In the genomic region with DNA sequence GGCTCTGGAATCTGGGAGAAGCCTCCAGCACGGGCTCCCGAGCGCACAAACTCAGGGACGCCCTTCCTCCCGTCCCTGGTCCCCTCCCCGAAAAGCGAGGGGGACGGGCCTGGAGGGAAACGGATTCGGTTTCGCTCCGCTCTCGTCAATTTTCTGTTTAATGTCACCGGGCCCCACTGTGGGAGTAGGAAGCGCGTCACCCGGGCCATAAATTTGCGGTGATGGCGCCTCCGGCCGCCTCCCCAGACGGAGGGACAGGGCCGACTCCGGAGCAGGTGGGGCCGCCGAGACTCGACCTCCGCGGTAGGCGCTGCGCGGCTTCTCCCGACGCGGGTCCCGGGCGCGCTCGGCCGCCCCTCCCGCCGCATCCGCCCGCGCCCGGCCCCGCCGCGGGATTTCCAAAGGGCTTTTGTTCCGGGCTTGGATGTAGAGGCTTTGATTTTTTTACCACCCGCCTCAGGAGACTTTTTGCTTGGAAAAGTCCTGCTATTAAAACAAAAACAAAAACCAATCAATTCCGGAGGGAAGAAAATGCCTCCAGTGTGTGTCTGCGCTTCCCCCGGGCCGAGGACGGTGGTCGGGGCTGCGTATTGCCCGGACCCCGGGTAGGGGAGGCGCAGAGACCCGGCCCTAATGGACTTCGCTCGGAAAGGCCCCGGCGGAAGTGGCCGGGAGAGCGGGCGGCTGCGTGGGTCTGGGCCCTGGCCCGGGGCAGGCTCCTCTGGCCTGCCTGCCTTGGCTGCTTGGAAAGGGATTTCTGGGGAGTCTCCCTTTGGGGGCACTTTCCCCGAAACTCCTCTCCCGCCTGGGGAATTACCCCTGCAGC, we compare ENCODE assay signal across 8 cellular contexts. TPM values are rescaled to one million over a fixed set of nuclear protein-coding genes. Genes with fewer than 3 reads are reported as not detected.
A peak's percentile ranks its signal among the peaks of the same experiment; 100 is the strongest.
DNase-seq lines count a peak whose midpoint lies in the region; TF ChIP-seq lines count a peak whose summit lies in the region.

No MANE protein-coding gene starts in this region.

- peaks cover 18 to 52% of the 10 kb centered on the region in 2 experiments; a peak in 2 of 4 replicates for H3K4me1 ChIP-seq in SK-N-SH (ENCODE audit: control insufficient read depth in 1 of 2, insufficient read depth in 2 of 2, low read depth in 1 of 2, low read length in 1 of 2)
- peaks cover 14% of the 10 kb centered on the region for H3K4me1 ChIP-seq in colonic mucosa
- H3K4me1 ChIP-seq in liver (ENCODE audit: control insufficient read depth in 4 of 4, insufficient read depth in 4 of 4, low read length in 3 of 4): peaks cover 20 to 51% (median 33%) of the 10 kb centered on the region in 4 donors

- no peaks in the 10 kb centered on the region for H3K9me2 ChIP-seq in SK-N-SH

- POLR2A ChIA-PET in SK-N-SH (lab: Yijun Ruan, JAX): no interaction called here

- H3K27me3 ChIP-seq in SK-N-SH (ENCODE audit: insufficient read depth) (no peaks in the 10 kb centered on the region), colonic mucosa (no peaks in the 10 kb centered on the region), liver (ENCODE audit: control insufficient read depth in 4 of 4, insufficient read depth in 4 of 4, low read length in 3 of 4) (no peaks in the 10 kb centered on the region)

- CTCF ChIA-PET in SK-N-SH (lab: Yijun Ruan, JAX): no interaction called here

- H2AFZ ChIP-seq in SK-N-SH (ENCODE audit: low read depth): peak overlapping the region; percentile 66

- peak overlapping the region; percentile 51; the same call in 1 of the 2 replicates for H3K9ac ChIP-seq in SK-N-SH
- peak overlapping the region; percentile 68 to 87 for H3K9ac ChIP-seq in colonic mucosa (ENCODE audit: low read depth in 2 of 2, low read length in 2 of 2)
- H3K9ac ChIP-seq in liver (ENCODE audit: low read depth in 1 of 2, low read length in 2 of 2): peak overlapping the region; percentile 65 to 88

- peak overlapping the region; percentile 88 for H3K4me2 ChIP-seq in SK-N-SH

- peaks cover 24% of the 10 kb centered on the region for H4K20me1 ChIP-seq in SK-N-SH (ENCODE audit: insufficient read depth)

- DNase-seq in NCI-H1105 treated with DMSO at 0.1 percent for 48 hours (lab: John Stamatoyannopoulos, UW) (peak; percentile 13), NCI-H1105 (lab: John Stamatoyannopoulos, UW) (no peak), SK-N-SH (peak; percentile 75), colonic mucosa (peak; percentile 64), cortex of kidney (lab: John Stamatoyannopoulos, UW) (no peak), SHP77 (lab: John Stamatoyannopoulos, UW) (no peak)
- peak; percentile 67 for DNase-seq in stimulated activated CD4-positive, alpha-beta T cell treated with anti-CD3 and anti-CD28 coated beads, Interleukin-4, amount 100 ng/mL, for 24 hours

- 62% methylated on average over 51 of the region's 73 CpGs for WGBS in SK-N-SH (ENCODE audit: low lambda C conversion rate)
- 4% methylated on average over 73 of the region's 73 CpGs for WGBS in liver

- TF ChIP-seq RAD21 in SK-N-SH (IDR thresholded peaks at IDR 0.05; ENCODE audit: low read length): no peak
- peak in 1 of 2 donors; percentile 20 for TF ChIP-seq RAD21 in liver (IDR thresholded peaks at IDR 0.05)

- TF ChIP-seq EP300 in SK-N-SH (IDR thresholded peaks at IDR 0.05; ENCODE audit: borderline replicate concordance in 1 of 2, low read depth in 1 of 2, low read length in 1 of 2): no peak

- H3K9me3 ChIP-seq in SK-N-SH (no peaks in the 10 kb centered on the region), colonic mucosa (no peaks in the 10 kb centered on the region), liver (ENCODE audit: control insufficient read depth in 4 of 4, low read length in 3 of 4) (no peaks in the 10 kb centered on the region)

- no peaks in the 10 kb centered on the region for H3K36me3 ChIP-seq in SK-N-SH (replicated peaks in 1 of 2; ENCODE audit: control insufficient read depth in 1 of 2, insufficient read depth in 2 of 2, low read length in 1 of 2)
- no peaks in the 10 kb centered on the region for H3K36me3 ChIP-seq in colonic mucosa
- no peaks in the 10 kb centered on the region for H3K36me3 ChIP-seq in liver (ENCODE audit: control insufficient read depth in 4 of 4, insufficient read depth in 3 of 4, low read depth in 1 of 4, low read length in 3 of 4)

- peaks cover 15% of the 10 kb centered on the region for H3F3A ChIP-seq in SK-N-SH (replicated peaks; ENCODE audit: insufficient read depth)

- H3K4me3 ChIP-seq in SK-N-SH (ENCODE audit: low read depth in 2 of 2, low read length in 1 of 2): peak overlapping the region; percentile 51 to 64
- H3K4me3 ChIP-seq in colonic mucosa: peak overlapping the region; percentile 70
- H3K4me3 ChIP-seq in liver (ENCODE audit: low read depth in 1 of 3, low read length in 3 of 3): peak overlapping the region; percentile 53 to 81 (median 80)

- H3K27ac ChIP-seq in SK-N-SH (ENCODE audit: low read depth in 2 of 2, low read length in 1 of 2) (no peak overlapping the region), colonic mucosa (peak overlapping the region; percentile 93), liver (ENCODE audit: low read depth in 1 of 2, low read length in 2 of 2) (peak overlapping the region; percentile 93 to 95)

- TF ChIP-seq CTCF in SK-N-SH (IDR thresholded peaks at IDR 0.05): no peak
- TF ChIP-seq CTCF in colonic mucosa (IDR thresholded peaks at IDR 0.05): no peak
- no peak for TF ChIP-seq CTCF in liver (IDR thresholded peaks at IDR 0.05; ENCODE audit: low read depth, low read length, missing input control)

- intact Hi-C loops in colonic mucosa (cut with DNase I): no loop called here

- peaks cover 12% of the 10 kb centered on the region for H3K79me2 ChIP-seq in SK-N-SH (ENCODE audit: insufficient read depth)

TF ChIP-seq in SK-N-SH, 30 proteins besides CTCF, POLR2A, EP300 and RAD21:
- 0 out of 2 replicates have a peak, but pooled peaks have one; percentile 38 for TF ChIP-seq MAX (IDR thresholded peaks at IDR 0.05; ENCODE audit: low read depth)
- TF ChIP-seq, protein P1, sequence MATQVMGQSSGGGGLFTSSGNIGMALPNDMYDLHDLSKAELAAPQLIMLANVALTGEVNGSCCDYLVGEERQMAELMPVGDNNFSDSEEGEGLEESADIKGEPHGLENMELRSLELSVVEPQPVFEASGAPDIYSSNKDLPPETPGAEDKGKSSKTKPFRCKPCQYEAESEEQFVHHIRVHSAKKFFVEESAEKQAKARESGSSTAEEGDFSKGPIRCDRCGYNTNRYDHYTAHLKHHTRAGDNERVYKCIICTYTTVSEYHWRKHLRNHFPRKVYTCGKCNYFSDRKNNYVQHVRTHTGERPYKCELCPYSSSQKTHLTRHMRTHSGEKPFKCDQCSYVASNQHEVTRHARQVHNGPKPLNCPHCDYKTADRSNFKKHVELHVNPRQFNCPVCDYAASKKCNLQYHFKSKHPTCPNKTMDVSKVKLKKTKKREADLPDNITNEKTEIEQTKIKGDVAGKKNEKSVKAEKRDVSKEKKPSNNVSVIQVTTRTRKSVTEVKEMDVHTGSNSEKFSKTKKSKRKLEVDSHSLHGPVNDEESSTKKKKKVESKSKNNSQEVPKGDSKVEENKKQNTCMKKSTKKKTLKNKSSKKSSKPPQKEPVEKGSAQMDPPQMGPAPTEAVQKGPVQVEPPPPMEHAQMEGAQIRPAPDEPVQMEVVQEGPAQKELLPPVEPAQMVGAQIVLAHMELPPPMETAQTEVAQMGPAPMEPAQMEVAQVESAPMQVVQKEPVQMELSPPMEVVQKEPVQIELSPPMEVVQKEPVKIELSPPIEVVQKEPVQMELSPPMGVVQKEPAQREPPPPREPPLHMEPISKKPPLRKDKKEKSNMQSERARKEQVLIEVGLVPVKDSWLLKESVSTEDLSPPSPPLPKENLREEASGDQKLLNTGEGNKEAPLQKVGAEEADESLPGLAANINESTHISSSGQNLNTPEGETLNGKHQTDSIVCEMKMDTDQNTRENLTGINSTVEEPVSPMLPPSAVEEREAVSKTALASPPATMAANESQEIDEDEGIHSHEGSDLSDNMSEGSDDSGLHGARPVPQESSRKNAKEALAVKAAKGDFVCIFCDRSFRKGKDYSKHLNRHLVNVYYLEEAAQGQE (IDR thresholded peaks at IDR 0.05; ENCODE audit: low read depth, low read length): no peak

TF ChIP-seq in liver, 16 proteins besides CTCF, POLR2A, EP300 and RAD21 (continues in another document):
- TF ChIP-seq YY1 (IDR thresholded peaks at IDR 0.05): peak; percentile 61
- no peak for TF ChIP-seq FOXA1 (IDR thresholded peaks at IDR 0.05)
- no peak for TF ChIP-seq MAX (IDR thresholded peaks at IDR 0.05)
- TF ChIP-seq, protein P2, sequence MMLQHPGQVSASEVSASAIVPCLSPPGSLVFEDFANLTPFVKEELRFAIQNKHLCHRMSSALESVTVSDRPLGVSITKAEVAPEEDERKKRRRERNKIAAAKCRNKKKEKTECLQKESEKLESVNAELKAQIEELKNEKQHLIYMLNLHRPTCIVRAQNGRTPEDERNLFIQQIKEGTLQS (IDR thresholded peaks at IDR 0.05): no peak
- TF ChIP-seq SP1 (IDR thresholded peaks at IDR 0.05): no peak
- TF ChIP-seq RXRA (IDR thresholded peaks at IDR 0.05): no peak
- peak in 1 of 2 donors; percentile 48 for TF ChIP-seq HNF4A (conservative IDR thresholded peaks at IDR 0.05)
- TF ChIP-seq FOXA2 (IDR thresholded peaks at IDR 0.05): no peak
- TF ChIP-seq TAF1 (conservative IDR thresholded peaks at IDR 0.05): no peak
- no peak for TF ChIP-seq NR2F2 (IDR thresholded peaks at IDR 0.05)
- peak in 1 of 2 donors; percentile 13 for TF ChIP-seq GABPA (IDR thresholded peaks at IDR 0.05 in 1 of 2, conservative IDR thresholded peaks at IDR 0.05 in 1 of 2)
- TF ChIP-seq JUND (IDR thresholded peaks at IDR 0.05): no peak
- no peak for TF ChIP-seq HNF4G (IDR thresholded peaks at IDR 0.05)

RNA-seq across cellular contexts. Expression of gene BAHCC1, which starts 7.8 kb away (rescaled TPM):
- 3.6 and 6.4 TPM in 2 replicates for polyA plus RNA-seq in SK-N-SH (2012; rRNA removed)
- polyA plus RNA-seq in SK-N-SH (2012; cell fraction: cytosol; rRNA removed): 1.4 and 4.3 TPM in 2 replicates
- 27.3 and 28.3 TPM in 2 replicates for polyA plus RNA-seq in SK-N-SH (2012; cell fraction: nucleus; rRNA removed)
- 10 to 100 TPM; 12.5 to 26.3 TPM for total RNA-seq in colonic mucosa
- total RNA-seq in liver: 1 to 10 TPM; 3.2 to 3.9 TPM
- 1 to 10 TPM in 1 of 2 donors, under 1 TPM in 1; 0.76 to 1.9 TPM for polyA plus RNA-seq in liver

Comparison
In these comparisons a context has a peak if more than half of its experiments do, and no peak if none do; other contexts are left out.
1. DNase-seq: peak in NCI-H1105 treated with DMSO at 0.1 percent for 48 hours (single experiment), SK-N-SH (single experiment), colonic mucosa (single experiment) and stimulated activated CD4-positive, alpha-beta T cell treated with anti-CD3 and anti-CD28 coated beads, Interleukin-4, amount 100 ng/mL, for 24 hours (single experiment); none in NCI-H1105 (single experiment), cortex of kidney (single experiment) and SHP77 (0 of 2).
2. H3K27ac ChIP-seq: peak in colonic mucosa (single experiment) and liver (2 of 2); none in SK-N-SH (0 of 2).
3. Peak in every context shown above with its lines, with median percentiles within 50 percentile points of each other: H3K4me3 ChIP-seq and H3K9ac ChIP-seq.